In the genomic region with DNA sequence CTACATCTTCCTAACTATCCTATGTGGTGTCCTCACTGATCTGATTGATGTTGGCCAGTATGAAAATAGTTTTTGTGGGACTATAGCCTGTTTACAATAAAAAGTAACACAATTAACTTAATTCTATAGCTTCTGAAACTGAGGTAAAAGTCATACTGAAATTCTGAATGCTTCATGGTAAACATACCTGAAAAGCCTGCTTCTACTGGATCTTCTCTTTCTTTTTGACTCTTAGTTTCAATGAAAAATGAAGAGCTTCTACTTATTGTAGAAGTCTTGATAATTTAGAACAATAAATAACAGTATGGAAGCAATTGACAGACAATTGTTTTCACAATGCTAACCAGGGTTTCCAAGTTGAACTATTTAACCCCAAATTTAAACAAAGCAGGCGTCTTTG, we compare ENCODE assay signal across 1 cellular context.
TF ChIP-seq lines count a peak whose summit lies in the region.

No MANE protein-coding gene starts in this region.

TF ChIP-seq in GM12878, 131 proteins besides CTCF, POLR2A, EP300 and RAD21 (continued from another document):
- TF ChIP-seq, protein P1, sequence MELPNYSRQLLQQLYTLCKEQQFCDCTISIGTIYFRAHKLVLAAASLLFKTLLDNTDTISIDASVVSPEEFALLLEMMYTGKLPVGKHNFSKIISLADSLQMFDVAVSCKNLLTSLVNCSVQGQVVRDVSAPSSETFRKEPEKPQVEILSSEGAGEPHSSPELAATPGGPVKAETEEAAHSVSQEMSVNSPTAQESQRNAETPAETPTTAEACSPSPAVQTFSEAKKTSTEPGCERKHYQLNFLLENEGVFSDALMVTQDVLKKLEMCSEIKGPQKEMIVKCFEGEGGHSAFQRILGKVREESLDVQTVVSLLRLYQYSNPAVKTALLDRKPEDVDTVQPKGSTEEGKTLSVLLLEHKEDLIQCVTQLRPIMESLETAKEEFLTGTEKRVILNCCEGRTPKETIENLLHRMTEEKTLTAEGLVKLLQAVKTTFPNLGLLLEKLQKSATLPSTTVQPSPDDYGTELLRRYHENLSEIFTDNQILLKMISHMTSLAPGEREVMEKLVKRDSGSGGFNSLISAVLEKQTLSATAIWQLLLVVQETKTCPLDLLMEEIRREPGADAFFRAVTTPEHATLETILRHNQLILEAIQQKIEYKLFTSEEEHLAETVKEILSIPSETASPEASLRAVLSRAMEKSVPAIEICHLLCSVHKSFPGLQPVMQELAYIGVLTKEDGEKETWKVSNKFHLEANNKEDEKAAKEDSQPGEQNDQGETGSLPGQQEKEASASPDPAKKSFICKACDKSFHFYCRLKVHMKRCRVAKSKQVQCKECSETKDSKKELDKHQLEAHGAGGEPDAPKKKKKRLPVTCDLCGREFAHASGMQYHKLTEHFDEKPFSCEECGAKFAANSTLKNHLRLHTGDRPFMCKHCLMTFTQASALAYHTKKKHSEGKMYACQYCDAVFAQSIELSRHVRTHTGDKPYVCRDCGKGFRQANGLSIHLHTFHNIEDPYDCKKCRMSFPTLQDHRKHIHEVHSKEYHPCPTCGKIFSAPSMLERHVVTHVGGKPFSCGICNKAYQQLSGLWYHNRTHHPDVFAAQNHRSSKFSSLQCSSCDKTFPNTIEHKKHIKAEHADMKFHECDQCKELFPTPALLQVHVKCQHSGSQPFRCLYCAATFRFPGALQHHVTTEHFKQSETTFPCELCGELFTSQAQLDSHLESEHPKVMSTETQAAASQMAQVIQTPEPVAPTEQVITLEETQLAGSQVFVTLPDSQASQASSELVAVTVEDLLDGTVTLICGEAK (IDR thresholded peaks at IDR 0.05; ENCODE audit: borderline replicate concordance): no peak
- no peak for TF ChIP-seq TAF1 (IDR thresholded peaks at IDR 0.05; ENCODE audit: borderline replicate concordance, low read depth, low read length)
- TF ChIP-seq, protein P2, sequence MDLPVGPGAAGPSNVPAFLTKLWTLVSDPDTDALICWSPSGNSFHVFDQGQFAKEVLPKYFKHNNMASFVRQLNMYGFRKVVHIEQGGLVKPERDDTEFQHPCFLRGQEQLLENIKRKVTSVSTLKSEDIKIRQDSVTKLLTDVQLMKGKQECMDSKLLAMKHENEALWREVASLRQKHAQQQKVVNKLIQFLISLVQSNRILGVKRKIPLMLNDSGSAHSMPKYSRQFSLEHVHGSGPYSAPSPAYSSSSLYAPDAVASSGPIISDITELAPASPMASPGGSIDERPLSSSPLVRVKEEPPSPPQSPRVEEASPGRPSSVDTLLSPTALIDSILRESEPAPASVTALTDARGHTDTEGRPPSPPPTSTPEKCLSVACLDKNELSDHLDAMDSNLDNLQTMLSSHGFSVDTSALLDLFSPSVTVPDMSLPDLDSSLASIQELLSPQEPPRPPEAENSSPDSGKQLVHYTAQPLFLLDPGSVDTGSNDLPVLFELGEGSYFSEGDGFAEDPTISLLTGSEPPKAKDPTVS (IDR thresholded peaks at IDR 0.05; ENCODE audit: low read depth, low read length): no peak
- no peak for TF ChIP-seq ATF7 (IDR thresholded peaks at IDR 0.05; ENCODE audit: low read depth)
- no peak for TF ChIP-seq PAX8 (IDR thresholded peaks at IDR 0.05)
- TF ChIP-seq SUZ12 (IDR thresholded peaks at IDR 0.05; ENCODE audit: unreplicated experiment): no peak
- TF ChIP-seq TCF12 (IDR thresholded peaks at IDR 0.05; ENCODE audit: low read depth, low read length): no peak
- peak; percentile 45; the same call in 1 of the 2 replicates for TF ChIP-seq NFIC (IDR thresholded peaks at IDR 0.05; ENCODE audit: low read depth, low read length)
- no peak for TF ChIP-seq CBX5 (IDR thresholded peaks at IDR 0.05; ENCODE audit: low read depth)
- no peak for TF ChIP-seq KLF5 (IDR thresholded peaks at IDR 0.05; ENCODE audit: partially characterized antibody)
- no peak for TF ChIP-seq SMAD1 (IDR thresholded peaks at IDR 0.05; ENCODE audit: low read depth, partially characterized antibody)
- TF ChIP-seq SIX5 (IDR thresholded peaks at IDR 0.05; ENCODE audit: low read depth, low read length, severe bottlenecking): no peak
- TF ChIP-seq MYB (IDR thresholded peaks at IDR 0.05; ENCODE audit: borderline replicate concordance, low read depth, low read length): no peak
- TF ChIP-seq CHD1 (IDR thresholded peaks at IDR 0.05; ENCODE audit: low read depth, low read length): no peak
- no peak for TF ChIP-seq SP1 (IDR thresholded peaks at IDR 0.05; ENCODE audit: low read depth, low read length)
- TF ChIP-seq ZNF207 (IDR thresholded peaks at IDR 0.05; ENCODE audit: borderline replicate concordance): no peak
- no peak for TF ChIP-seq LARP7 (IDR thresholded peaks at IDR 0.05)
